ENCODE assay signal across 15 cellular contexts in the genomic region with DNA sequence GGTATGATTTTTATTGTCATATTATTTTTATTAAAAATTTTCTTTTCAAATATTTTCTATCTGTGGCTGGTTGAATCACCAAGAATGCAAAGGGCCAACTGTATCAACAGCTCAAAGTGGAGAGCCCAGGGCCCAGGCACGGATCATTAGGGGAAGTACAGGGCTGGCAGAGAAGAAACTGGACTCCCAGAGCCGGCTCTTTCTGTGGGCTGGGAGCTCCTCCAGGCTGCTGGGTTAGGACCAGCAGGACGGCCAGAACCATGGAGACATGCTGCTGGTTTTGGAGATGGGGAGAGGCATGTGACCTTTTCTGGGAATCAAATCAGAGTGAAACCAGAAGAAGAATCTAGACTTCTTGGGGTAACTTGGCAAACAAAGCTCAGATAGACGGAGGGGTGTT.
DNase-seq lines count a peak whose midpoint lies in the region; ATAC-seq and TF ChIP-seq lines count a peak whose summit lies in the region.
"Had no signal": no experiment of that assay in that cellular context is flagged by ENCODE, and none has a peak within 500 bp of the region (broad histone marks: within the 10 kb centered on the region; RNA-seq: fewer than 3 reads in every experiment).

No MANE protein-coding gene starts in this region.

- DNase-seq in GM23338 (ENCODE audit: low spot score) (no peak), cerebellar cortex (ENCODE audit: low spot score) (peak; percentile 57), right atrium auricular region (ENCODE audit: low spot score) (no peak), 8988T (no peak), KBM-7 (no peak), NOMO-1 (lab: John Stamatoyannopoulos, UW; ENCODE audit: unreplicated experiment in 2 of 2) (no peak)
- DNase-seq in activated naive CD8-positive, alpha-beta T cell treated with anti-CD3 and anti-CD28 coated beads, Interleukin-2, amount 50 U/mL, for 24 hours = no peak
- DNase-seq: left colon; NCI-H1417 treated with DMSO at 0.1 percent for 48 hours; NCI-H69; stimulated activated CD4-positive, alpha-beta T cell treated with anti-CD3 and anti-CD28 coated beads, Interleukin-2, amount 100 ng/mL, for 24 hours; stimulated activated naive CD8-positive, alpha-beta T cell treated with anti-CD3 and anti-CD28 coated beads, Interleukin-15, Interleukin-2, amounts not matched to agents 100 U/mL and 50 U/mL, for 24 hours had no signal

- H2AFZ ChIP-seq in GM23338 = no peak overlapping the region

- H3K9me3 ChIP-seq in right atrium auricular region = no peaks in the 10 kb centered on the region
- H3K9me3 ChIP-seq: neutrophil had no signal

- H4K20me1 ChIP-seq in GM23338 (replicated peaks; ENCODE audit: insufficient read depth) = no peaks in the 10 kb centered on the region

- no peak overlapping the region for H3K4me3 Mint-ChIP-seq in GM23338
- no peak overlapping the region for H3K4me3 Mint-ChIP-seq in activated naive CD8-positive, alpha-beta T cell treated with anti-CD3 and anti-CD28 coated beads, Interleukin-2, amount 50 U/mL, for 24 hours
- H3K4me3 Mint-ChIP-seq: WTC11 had no signal

- H3K4me1 ChIP-seq in GM23338 (ENCODE audit: insufficient read depth) (no peaks in the 10 kb centered on the region), right atrium auricular region (peaks cover 0 to 44% of the 10 kb centered on the region in 2 donors)

- H3K27ac ChIP-seq in GM23338 (ENCODE audit: low read depth) = no peak overlapping the region
- peak overlapping the region; percentile 52 to 54 for H3K27ac ChIP-seq in right atrium auricular region
- peak overlapping the region in 12 of 21 experiments; percentile 3 to 79 (median 53) for H3K27ac ChIP-seq in skin epidermis
- H3K27ac ChIP-seq: neutrophil had no signal

- H3K4me2 ChIP-seq in GM23338 = no peak overlapping the region

- no peaks in the 10 kb centered on the region for H3K79me2 ChIP-seq in GM23338 (replicated peaks; ENCODE audit: insufficient read depth)

- H3K27me3 ChIP-seq in GM23338 (ENCODE audit: insufficient read depth) (no peaks in the 10 kb centered on the region), right atrium auricular region (no peaks in the 10 kb centered on the region)
- H3K27me3 ChIP-seq: neutrophil had no signal

- H3K4me3 ChIP-seq in GM23338 (no peak overlapping the region), right atrium auricular region (no peak overlapping the region), skin epidermis (no peak overlapping the region)

- H3K4me1 Mint-ChIP-seq in GM23338 = peaks cover 6% of the 10 kb centered on the region; the same call in 2 of the 3 replicates
- H3K4me1 Mint-ChIP-seq in activated naive CD8-positive, alpha-beta T cell treated with anti-CD3 and anti-CD28 coated beads, Interleukin-2, amount 50 U/mL, for 24 hours = no peaks in the 10 kb centered on the region

- ATAC-seq in GM23338 = peak; percentile 58
- no peak for ATAC-seq in activated naive CD8-positive, alpha-beta T cell treated with anti-CD3 and anti-CD28 coated beads, Interleukin-2, amount 50 U/mL, for 24 hours
- ATAC-seq: left colon; stimulated activated naive CD8-positive, alpha-beta T cell treated with anti-CD3 and anti-CD28 coated beads, Interleukin-15, Interleukin-2, amounts not matched to agents 100 U/mL and 50 U/mL, for 24 hours; WTC11 had no signal

- H3K36me3 ChIP-seq in GM23338 (ENCODE audit: insufficient read depth) = no peaks in the 10 kb centered on the region
- H3K36me3 ChIP-seq in right atrium auricular region = no peaks in the 10 kb centered on the region
- H3K36me3 ChIP-seq: neutrophil had no signal

- TF ChIP-seq CTCF in GM23338 (conservative IDR thresholded peaks at IDR 0.05; ENCODE audit: low read depth in 2 of 2) (peak; percentile 11 to 40; a peak in 2 of 4 replicates), right atrium auricular region (IDR thresholded peaks at IDR 0.05) (peak in 1 of 2 donors; percentile 68)

- H3F3A ChIP-seq in GM23338 (replicated peaks; ENCODE audit: low read depth) = no peaks in the 10 kb centered on the region

- H3K9me2 ChIP-seq in GM23338 (ENCODE audit: insufficient read depth) = no peaks in the 10 kb centered on the region

- no peaks in the 10 kb centered on the region; the same call in 2 of the 3 replicates for H3K36me3 Mint-ChIP-seq in GM23338 (ENCODE audit: low read depth)
- no peaks in the 10 kb centered on the region for H3K36me3 Mint-ChIP-seq in activated naive CD8-positive, alpha-beta T cell treated with anti-CD3 and anti-CD28 coated beads, Interleukin-2, amount 50 U/mL, for 24 hours (ENCODE audit: low read depth)
- H3K36me3 Mint-ChIP-seq: WTC11 had no signal

- no peaks in the 10 kb centered on the region for H3K9me3 Mint-ChIP-seq in GM23338
- no peaks in the 10 kb centered on the region for H3K9me3 Mint-ChIP-seq in activated naive CD8-positive, alpha-beta T cell treated with anti-CD3 and anti-CD28 coated beads, Interleukin-2, amount 50 U/mL, for 24 hours
- H3K9me3 Mint-ChIP-seq: WTC11 had no signal

- no peak overlapping the region for H3K27ac Mint-ChIP-seq in GM23338
- no peak overlapping the region for H3K27ac Mint-ChIP-seq in activated naive CD8-positive, alpha-beta T cell treated with anti-CD3 and anti-CD28 coated beads, Interleukin-2, amount 50 U/mL, for 24 hours
- H3K27ac Mint-ChIP-seq: WTC11 had no signal

- in situ Hi-C loops in KBM-7 (cut with MboI; ENCODE audit: low pct_unique_long_range_greater_than_20kb, low sequenced_read_pairs) = no loop called here

- peaks cover 6% of the 10 kb centered on the region for H3K27me3 Mint-ChIP-seq in GM23338 (ENCODE audit: insufficient read depth, low read depth, poor library complexity)
- H3K27me3 Mint-ChIP-seq in activated naive CD8-positive, alpha-beta T cell treated with anti-CD3 and anti-CD28 coated beads, Interleukin-2, amount 50 U/mL, for 24 hours = no peaks in the 10 kb centered on the region

TF ChIP-seq in GM23338, 12 proteins besides CTCF, POLR2A, EP300 and RAD21 (continues in another document):
- no peak for TF ChIP-seq ZNF114 (CRISPR knock-in tag; IDR thresholded peaks at IDR 0.05)
- TF ChIP-seq ZNF462 (CRISPR knock-in tag; IDR thresholded peaks at IDR 0.05) = no peak
